ENCODE assay signal across 19 cellular contexts in genomic region chr11:76592025-76592914, GRCh38.
DNase-seq lines count a peak whose midpoint lies in the region; ATAC-seq and TF ChIP-seq lines count a peak whose summit lies in the region.
"Had no signal": no experiment of that assay in that cellular context is flagged by ENCODE, and none has a peak within 500 bp of the region (broad histone marks: within the 10 kb centered on the region; RNA-seq: fewer than 3 reads in every experiment).

No MANE protein-coding gene starts in this region.

- DNase-seq in activated CD8-positive, alpha-beta memory T cell treated with anti-CD3 and anti-CD28 coated beads, Interleukin-2, amount 10 ng/mL, durations not matched to agents 7 days and 5 days = no peak
- DNase-seq in activated CD8-positive, alpha-beta memory T cell treated with anti-CD3 and anti-CD28 coated beads, Interleukin-2, amount 50 U/mL, for 4 hours = no peak
- DNase-seq in NCI-H510A (lab: John Stamatoyannopoulos, UW) = peak; percentile 54
- no peak for DNase-seq in activated naive CD8-positive, alpha-beta T cell treated with anti-CD3 and anti-CD28 coated beads, Interleukin-2, amount 10 ng/mL, durations not matched to agents 7 days and 5 days
- DNase-seq in stimulated activated CD8-positive, alpha-beta memory T cell treated with anti-CD3 and anti-CD28 coated beads, Interleukin-4, amount 100 ng/mL, for 48 hours = peak; percentile 31
- DNase-seq in left ventricle myocardium inferior = no peak
- no peak for DNase-seq in islet precursor cell
- no peak for DNase-seq in iPS-NIHi11 (ENCODE audit: low spot score)
- DNase-seq: heart right ventricle; immature natural killer cell; NCI-H1694; NCI-H2227 treated with DMSO at 0.1 percent for 48 hours; stimulated activated CD4-positive, alpha-beta T cell treated with anti-CD3 and anti-CD28 coated beads, Interleukin-2, amount 100 ng/mL, for 24 hours; testis had no signal

- no peaks in the 10 kb centered on the region for H3K36me3 ChIP-seq in left ventricle myocardium inferior
- H3K36me3 ChIP-seq: HAP-1, heart right ventricle had no signal

- H3K4me1 Mint-ChIP-seq in activated CD8-positive, alpha-beta memory T cell treated with anti-CD3 and anti-CD28 coated beads, Interleukin-2, amount 10 ng/mL, durations not matched to agents 7 days and 5 days = peaks cover 63% of the 10 kb centered on the region
- peaks cover 50% of the 10 kb centered on the region for H3K4me1 Mint-ChIP-seq in activated naive CD8-positive, alpha-beta T cell treated with anti-CD3 and anti-CD28 coated beads, Interleukin-2, amount 10 ng/mL, durations not matched to agents 7 days and 5 days

- H3K27me3 ChIP-seq in left ventricle myocardium inferior (ENCODE audit: low read depth) = no peaks in the 10 kb centered on the region
- H3K27me3 ChIP-seq: heart right ventricle, testis had no signal

- no peak for TF ChIP-seq CTCF in left ventricle myocardium inferior (IDR thresholded peaks at IDR 0.05; ENCODE audit: borderline replicate concordance)

- intact Hi-C loops in left ventricle myocardium inferior (cut with micrococcal nuclease) = no loop called here

- no peaks in the 10 kb centered on the region for H3K27me3 Mint-ChIP-seq in activated CD8-positive, alpha-beta memory T cell treated with anti-CD3 and anti-CD28 coated beads, Interleukin-2, amount 10 ng/mL, durations not matched to agents 7 days and 5 days
- peaks cover 6% of the 10 kb centered on the region for H3K27me3 Mint-ChIP-seq in activated naive CD8-positive, alpha-beta T cell treated with anti-CD3 and anti-CD28 coated beads, Interleukin-2, amount 10 ng/mL, durations not matched to agents 7 days and 5 days

- H3K4me1 ChIP-seq in left ventricle myocardium inferior = peaks cover 24% of the 10 kb centered on the region
- H3K4me1 ChIP-seq: HAP-1, testis had no signal

- CTCF ChIA-PET in activated CD8-positive, alpha-beta memory T cell treated with anti-CD3 and anti-CD28 coated beads, Interleukin-2, amount 10 ng/mL, durations not matched to agents 7 days and 5 days (lab: Charles Lee) = interaction anchor here (1.4 kb wide), 1 partner anchor 384 kb away, joined by 5 read pairs; no protein-coding TSS in a partner anchor

- no peaks in the 10 kb centered on the region for H3K9me3 ChIP-seq in left ventricle myocardium inferior (replicated peaks)
- H3K9me3 ChIP-seq: HAP-1, testis had no signal

- H3K4me3 Mint-ChIP-seq in activated CD8-positive, alpha-beta memory T cell treated with anti-CD3 and anti-CD28 coated beads, Interleukin-2, amount 10 ng/mL, durations not matched to agents 7 days and 5 days = no peak overlapping the region
- H3K4me3 Mint-ChIP-seq in activated naive CD8-positive, alpha-beta T cell treated with anti-CD3 and anti-CD28 coated beads, Interleukin-2, amount 10 ng/mL, durations not matched to agents 7 days and 5 days = no peak overlapping the region
- H3K4me3 Mint-ChIP-seq: immature natural killer cell; neural crest cell; stimulated activated memory B cell treated with anti-CD40 and anti-IgM and Interleukin-4, amounts not matched to agents 10 μg/mL and 1 μg/mL and 100 μg/mL, for 72 hours had no signal

- no peaks in the 10 kb centered on the region for H3K36me3 Mint-ChIP-seq in activated CD8-positive, alpha-beta memory T cell treated with anti-CD3 and anti-CD28 coated beads, Interleukin-2, amount 10 ng/mL, durations not matched to agents 7 days and 5 days
- H3K36me3 Mint-ChIP-seq in activated naive CD8-positive, alpha-beta T cell treated with anti-CD3 and anti-CD28 coated beads, Interleukin-2, amount 10 ng/mL, durations not matched to agents 7 days and 5 days = peaks cover 3% of the 10 kb centered on the region
- H3K36me3 Mint-ChIP-seq: immature natural killer cell; stimulated activated memory B cell treated with anti-CD40 and anti-IgM and Interleukin-4, amounts not matched to agents 10 μg/mL and 1 μg/mL and 100 μg/mL, for 72 hours had no signal

- no peak overlapping the region for H3K27ac ChIP-seq in left ventricle myocardium inferior (replicated peaks)
- H3K27ac ChIP-seq: C4-2B, epithelial cell of prostate, heart right ventricle, testis had no signal

- POLR2A ChIA-PET in activated naive CD8-positive, alpha-beta T cell treated with anti-CD3 and anti-CD28 coated beads, Interleukin-2, amount 10 ng/mL, durations not matched to agents 7 days and 5 days (lab: Charles Lee) = no interaction called here

- peak overlapping the region; percentile 48 for H3K27ac Mint-ChIP-seq in activated CD8-positive, alpha-beta memory T cell treated with anti-CD3 and anti-CD28 coated beads, Interleukin-2, amount 10 ng/mL, durations not matched to agents 7 days and 5 days
- peak overlapping the region; percentile 46 for H3K27ac Mint-ChIP-seq in activated naive CD8-positive, alpha-beta T cell treated with anti-CD3 and anti-CD28 coated beads, Interleukin-2, amount 10 ng/mL, durations not matched to agents 7 days and 5 days
- H3K27ac Mint-ChIP-seq: immature natural killer cell had no signal

- no peak for ATAC-seq in activated CD8-positive, alpha-beta memory T cell treated with anti-CD3 and anti-CD28 coated beads, Interleukin-2, amount 10 ng/mL, durations not matched to agents 7 days and 5 days
- ATAC-seq in activated naive CD8-positive, alpha-beta T cell treated with anti-CD3 and anti-CD28 coated beads, Interleukin-2, amount 10 ng/mL, durations not matched to agents 7 days and 5 days (ENCODE audit: low read depth) = no peak
- ATAC-seq: heart right ventricle; stimulated activated memory B cell treated with anti-CD40 and anti-IgM and Interleukin-4, amounts not matched to agents 10 μg/mL and 1 μg/mL and 100 μg/mL, for 72 hours had no signal

- no peaks in the 10 kb centered on the region for H3K9me3 Mint-ChIP-seq in activated CD8-positive, alpha-beta memory T cell treated with anti-CD3 and anti-CD28 coated beads, Interleukin-2, amount 10 ng/mL, durations not matched to agents 7 days and 5 days (ENCODE audit: low read depth)
- H3K9me3 Mint-ChIP-seq in activated naive CD8-positive, alpha-beta T cell treated with anti-CD3 and anti-CD28 coated beads, Interleukin-2, amount 10 ng/mL, durations not matched to agents 7 days and 5 days = no peaks in the 10 kb centered on the region
- H3K9me3 Mint-ChIP-seq: stimulated activated memory B cell treated with anti-CD40 and anti-IgM and Interleukin-4, amounts not matched to agents 10 μg/mL and 1 μg/mL and 100 μg/mL, for 72 hours had no signal

- no peak overlapping the region for H3K4me3 ChIP-seq in left ventricle myocardium inferior
- H3K4me3 ChIP-seq: HAP-1, heart right ventricle, testis had no signal

Comparison
In these comparisons a context has a peak if more than half of its experiments do, and no peak if none do; other contexts are left out.
1. DNase-seq: peak in NCI-H510A (single experiment) and stimulated activated CD8-positive, alpha-beta memory T cell treated with anti-CD3 and anti-CD28 coated beads, Interleukin-4, amount 100 ng/mL, for 48 hours (single experiment); none in activated CD8-positive, alpha-beta memory T cell treated with anti-CD3 and anti-CD28 coated beads, Interleukin-2, amount 10 ng/mL, durations not matched to agents 7 days and 5 days (single experiment), activated CD8-positive, alpha-beta memory T cell treated with anti-CD3 and anti-CD28 coated beads, Interleukin-2, amount 50 U/mL, for 4 hours (single experiment), activated naive CD8-positive, alpha-beta T cell treated with anti-CD3 and anti-CD28 coated beads, Interleukin-2, amount 10 ng/mL, durations not matched to agents 7 days and 5 days (single experiment), left ventricle myocardium inferior (single experiment), islet precursor cell (single experiment) and iPS-NIHi11 (single experiment).